Comparison of ENCODE assay signal across 8 cellular contexts in the genomic region with DNA sequence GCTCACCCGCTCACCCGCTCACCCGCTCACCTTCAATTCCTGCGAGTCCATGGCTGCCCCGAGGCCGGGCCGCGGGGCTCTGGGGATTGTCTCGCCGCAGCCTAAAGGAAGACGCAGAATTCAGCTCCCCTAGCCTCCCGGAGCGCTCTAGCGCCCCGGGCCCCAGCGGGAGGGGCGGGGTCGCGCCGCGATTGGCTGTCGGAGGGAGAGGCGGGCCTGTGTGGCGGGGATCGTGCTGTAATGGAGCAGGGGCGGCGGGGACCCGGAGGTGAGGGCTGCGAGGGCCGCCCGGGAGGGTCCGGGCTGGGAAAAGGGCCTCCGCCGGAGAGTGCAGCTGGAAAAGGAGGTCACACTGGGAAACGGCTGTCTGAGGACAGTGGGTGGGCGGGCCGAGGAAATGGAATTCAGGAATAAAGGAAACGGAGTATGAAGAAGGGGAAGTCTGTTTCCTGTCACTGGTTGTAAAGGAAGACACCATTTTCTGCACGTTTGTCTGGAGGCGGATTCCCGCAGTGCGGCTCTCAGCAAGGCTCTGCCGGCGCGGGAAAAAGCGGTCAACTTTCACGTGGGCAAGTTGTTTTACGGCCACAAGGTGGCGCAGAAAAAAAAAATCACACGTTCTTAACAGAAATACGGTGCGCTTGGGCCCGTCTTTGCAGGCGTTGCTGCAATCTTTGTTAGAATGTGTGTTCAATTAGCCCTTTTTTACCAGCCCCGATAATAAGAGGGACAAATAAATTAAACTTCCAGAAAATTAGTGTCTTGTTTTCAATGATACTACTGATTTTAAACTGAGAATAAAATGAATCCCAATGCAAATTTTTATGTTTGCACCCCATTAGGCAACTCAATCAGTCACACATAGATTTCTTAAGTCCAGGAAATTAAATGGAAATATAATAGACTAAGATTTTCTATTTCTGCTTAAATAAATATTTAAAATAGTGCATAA. TPM values are rescaled to one million over a fixed set of nuclear protein-coding genes. Genes with fewer than 3 reads are reported as not detected.
DNase-seq lines count a peak whose midpoint lies in the region; ATAC-seq, FAIRE-seq and TF ChIP-seq lines count a peak whose summit lies in the region.

A gene (minus strand): TSS at position 122 of the 952 bp plus-strand sequence. CDS start 71 bp downstream, at position 51.

- H3K36me3 ChIP-seq in right atrium auricular region = no peaks in the 10 kb centered on the region
- H3K36me3 ChIP-seq in psoas muscle (ENCODE audit: insufficient read depth in 1 of 2, low read depth in 1 of 2) = peaks cover 0 to 6% of the 10 kb centered on the region in 2 donors

- H3K27ac ChIP-seq in right atrium auricular region = peak within 1 kb of the TSS; percentile 86 to 87
- peak within 1 kb of the TSS; percentile 85 for H3K27ac ChIP-seq in psoas muscle

- H3K4me1 ChIP-seq in right atrium auricular region = peaks cover 0 to 27% of the 10 kb centered on the region in 2 donors
- H3K4me1 ChIP-seq in psoas muscle = peaks cover 24% of the 10 kb centered on the region

- DNase-seq in NCI-H187 (lab: John Stamatoyannopoulos, UW) (peak; percentile 93 to 98), T-helper 2 cell (peak; percentile 90 to 95 (median 90)), anterior cingulate cortex (lab: John Stamatoyannopoulos, UW) (peak; percentile 76 to 97 (median 94)), right atrium auricular region (ENCODE audit: low spot score) (peak; percentile 87), psoas muscle (peak; percentile 96), urothelium cell line (ENCODE audit: low spot score) (peak; percentile 93)

- ATAC-seq in GM18498 (IDR thresholded peaks at IDR 0.05; ENCODE audit: unreplicated experiment) (peak; percentile 98), HG02938 (IDR thresholded peaks at IDR 0.05; ENCODE audit: unreplicated experiment) (peak; percentile 91), psoas muscle (peak; percentile 99 to 100 (median 99))

- H3K9me3 ChIP-seq in right atrium auricular region (no peaks in the 10 kb centered on the region), psoas muscle (no peaks in the 10 kb centered on the region)

- no peaks in the 10 kb centered on the region for H3K27me3 ChIP-seq in right atrium auricular region
- H3K27me3 ChIP-seq in psoas muscle (ENCODE audit: insufficient read depth in 3 of 3, low read length in 2 of 3) = no peaks in the 10 kb centered on the region

- WGBS in psoas muscle, 3 donors = 0 to 1% (median 0%) methylated on average over 46 to 55 of the region's 55 CpGs

- peak within 1 kb of the TSS; percentile 69 to 87 for H3K4me3 ChIP-seq in right atrium auricular region
- peak within 1 kb of the TSS; percentile 80 for H3K4me3 ChIP-seq in psoas muscle

- FAIRE-seq in urothelium cell line (lab: Jason Lieb, UNC) = peak; percentile 56

- TF ChIP-seq CTCF in right atrium auricular region (IDR thresholded peaks at IDR 0.05) = peak; percentile 86 to 90
- peak; percentile 84 for TF ChIP-seq CTCF in psoas muscle (IDR thresholded peaks at IDR 0.05)

- intact Hi-C loops in psoas muscle (cut with DNase I) = loop anchor here (1.0 to 2.0 kb wide), 2 partner anchors 170 to 173 kb away; no protein-coding TSS in a partner anchor

RNA-seq across cellular contexts. Expression of the gene that starts here (rescaled TPM):
- 1 to 10 TPM; 9.9 TPM for total RNA-seq in right atrium auricular region
- total RNA-seq in psoas muscle = 10 to 100 TPM; 10.6 to 16.7 (median 14.3) TPM
- 1 to 10 TPM; 2.6 to 8.7 (median 5.9) TPM for polyA plus RNA-seq in psoas muscle

Comparison
In these comparisons a context has a peak if more than half of its experiments do, and no peak if none do; other contexts are left out.
1. Peak in every context shown above with its lines: DNase-seq, ATAC-seq, H3K4me3 ChIP-seq and H3K27ac ChIP-seq.